ENCODE assay signal across 1 cellular context in the genomic region with DNA sequence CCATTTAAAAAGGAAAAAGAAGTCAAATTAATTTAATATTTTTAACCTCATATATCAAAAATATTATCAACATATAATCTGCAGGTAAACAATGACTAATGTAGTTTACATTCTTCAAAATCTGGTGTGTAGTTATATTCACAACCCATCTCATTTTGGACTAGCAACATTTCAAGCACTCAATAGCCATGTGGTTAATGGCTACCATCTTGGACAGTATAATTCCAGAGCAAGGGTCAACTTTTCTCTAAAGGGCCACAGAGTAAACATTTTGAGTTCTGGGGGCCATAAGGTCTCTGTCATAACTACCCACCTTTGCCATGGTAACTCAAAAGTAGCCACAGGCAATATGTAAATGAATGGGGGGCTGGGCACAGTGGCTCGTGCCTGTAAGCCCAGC.
TF ChIP-seq lines count a peak whose summit lies in the region.

No MANE protein-coding gene starts in this region.

TF ChIP-seq in HepG2, 621 proteins besides CTCF, POLR2A, EP300 and RAD21 (continues in another document):
- no peak for TF ChIP-seq SP2 (CRISPR knock-in tag; IDR thresholded peaks at IDR 0.05)
- TF ChIP-seq POGZ (CRISPR knock-in tag; IDR thresholded peaks at IDR 0.05): 0 out of 2 replicates have a peak, but pooled peaks have one; percentile 10
- TF ChIP-seq ZFP36 (IDR thresholded peaks at IDR 0.05; ENCODE audit: borderline replicate concordance, low read depth, low read length, partially characterized antibody): no peak
- TF ChIP-seq IKZF4 (CRISPR knock-in tag; IDR thresholded peaks at IDR 0.05; ENCODE audit: borderline replicate concordance, low read depth, not compliant biosample characterization): no peak
- no peak for TF ChIP-seq TBP (CRISPR knock-in tag; IDR thresholded peaks at IDR 0.05)
- no peak for TF ChIP-seq NR2C2 (CRISPR knock-in tag; IDR thresholded peaks at IDR 0.05; ENCODE audit: borderline replicate concordance)
- no peak for TF ChIP-seq ZNF670 (CRISPR knock-in tag; IDR thresholded peaks at IDR 0.05; ENCODE audit: borderline replicate concordance)
- TF ChIP-seq, protein P1, sequence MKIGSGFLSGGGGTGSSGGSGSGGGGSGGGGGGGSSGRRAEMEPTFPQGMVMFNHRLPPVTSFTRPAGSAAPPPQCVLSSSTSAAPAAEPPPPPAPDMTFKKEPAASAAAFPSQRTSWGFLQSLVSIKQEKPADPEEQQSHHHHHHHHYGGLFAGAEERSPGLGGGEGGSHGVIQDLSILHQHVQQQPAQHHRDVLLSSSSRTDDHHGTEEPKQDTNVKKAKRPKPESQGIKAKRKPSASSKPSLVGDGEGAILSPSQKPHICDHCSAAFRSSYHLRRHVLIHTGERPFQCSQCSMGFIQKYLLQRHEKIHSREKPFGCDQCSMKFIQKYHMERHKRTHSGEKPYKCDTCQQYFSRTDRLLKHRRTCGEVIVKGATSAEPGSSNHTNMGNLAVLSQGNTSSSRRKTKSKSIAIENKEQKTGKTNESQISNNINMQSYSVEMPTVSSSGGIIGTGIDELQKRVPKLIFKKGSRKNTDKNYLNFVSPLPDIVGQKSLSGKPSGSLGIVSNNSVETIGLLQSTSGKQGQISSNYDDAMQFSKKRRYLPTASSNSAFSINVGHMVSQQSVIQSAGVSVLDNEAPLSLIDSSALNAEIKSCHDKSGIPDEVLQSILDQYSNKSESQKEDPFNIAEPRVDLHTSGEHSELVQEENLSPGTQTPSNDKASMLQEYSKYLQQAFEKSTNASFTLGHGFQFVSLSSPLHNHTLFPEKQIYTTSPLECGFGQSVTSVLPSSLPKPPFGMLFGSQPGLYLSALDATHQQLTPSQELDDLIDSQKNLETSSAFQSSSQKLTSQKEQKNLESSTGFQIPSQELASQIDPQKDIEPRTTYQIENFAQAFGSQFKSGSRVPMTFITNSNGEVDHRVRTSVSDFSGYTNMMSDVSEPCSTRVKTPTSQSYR (CRISPR knock-in tag; IDR thresholded peaks at IDR 0.05; ENCODE audit: borderline replicate concordance): peak; percentile 35; the same call in 1 of the 2 replicates
- TF ChIP-seq ZNF430 (CRISPR knock-in tag; IDR thresholded peaks at IDR 0.05): no peak
- TF ChIP-seq, protein P2, sequence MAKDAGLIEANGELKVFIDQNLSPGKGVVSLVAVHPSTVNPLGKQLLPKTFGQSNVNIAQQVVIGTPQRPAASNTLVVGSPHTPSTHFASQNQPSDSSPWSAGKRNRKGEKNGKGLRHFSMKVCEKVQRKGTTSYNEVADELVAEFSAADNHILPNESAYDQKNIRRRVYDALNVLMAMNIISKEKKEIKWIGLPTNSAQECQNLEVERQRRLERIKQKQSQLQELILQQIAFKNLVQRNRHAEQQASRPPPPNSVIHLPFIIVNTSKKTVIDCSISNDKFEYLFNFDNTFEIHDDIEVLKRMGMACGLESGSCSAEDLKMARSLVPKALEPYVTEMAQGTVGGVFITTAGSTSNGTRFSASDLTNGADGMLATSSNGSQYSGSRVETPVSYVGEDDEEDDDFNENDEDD (CRISPR knock-in tag; IDR thresholded peaks at IDR 0.05; ENCODE audit: borderline replicate concordance): no peak
- TF ChIP-seq ZNF180 (CRISPR knock-in tag; IDR thresholded peaks at IDR 0.05; ENCODE audit: borderline replicate concordance, low read depth): no peak
- 0 out of 2 replicates have a peak, but pooled peaks have one; percentile 12 for TF ChIP-seq NCOR1 (IDR thresholded peaks at IDR 0.05; ENCODE audit: borderline replicate concordance, low read length)
- TF ChIP-seq, protein P3, sequence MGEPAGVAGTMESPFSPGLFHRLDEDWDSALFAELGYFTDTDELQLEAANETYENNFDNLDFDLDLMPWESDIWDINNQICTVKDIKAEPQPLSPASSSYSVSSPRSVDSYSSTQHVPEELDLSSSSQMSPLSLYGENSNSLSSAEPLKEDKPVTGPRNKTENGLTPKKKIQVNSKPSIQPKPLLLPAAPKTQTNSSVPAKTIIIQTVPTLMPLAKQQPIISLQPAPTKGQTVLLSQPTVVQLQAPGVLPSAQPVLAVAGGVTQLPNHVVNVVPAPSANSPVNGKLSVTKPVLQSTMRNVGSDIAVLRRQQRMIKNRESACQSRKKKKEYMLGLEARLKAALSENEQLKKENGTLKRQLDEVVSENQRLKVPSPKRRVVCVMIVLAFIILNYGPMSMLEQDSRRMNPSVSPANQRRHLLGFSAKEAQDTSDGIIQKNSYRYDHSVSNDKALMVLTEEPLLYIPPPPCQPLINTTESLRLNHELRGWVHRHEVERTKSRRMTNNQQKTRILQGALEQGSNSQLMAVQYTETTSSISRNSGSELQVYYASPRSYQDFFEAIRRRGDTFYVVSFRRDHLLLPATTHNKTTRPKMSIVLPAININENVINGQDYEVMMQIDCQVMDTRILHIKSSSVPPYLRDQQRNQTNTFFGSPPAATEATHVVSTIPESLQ (CRISPR knock-in tag; conservative IDR thresholded peaks at IDR 0.05): no peak
- TF ChIP-seq ZNF563 (CRISPR knock-in tag; IDR thresholded peaks at IDR 0.05): no peak
- TF ChIP-seq, protein P4, sequence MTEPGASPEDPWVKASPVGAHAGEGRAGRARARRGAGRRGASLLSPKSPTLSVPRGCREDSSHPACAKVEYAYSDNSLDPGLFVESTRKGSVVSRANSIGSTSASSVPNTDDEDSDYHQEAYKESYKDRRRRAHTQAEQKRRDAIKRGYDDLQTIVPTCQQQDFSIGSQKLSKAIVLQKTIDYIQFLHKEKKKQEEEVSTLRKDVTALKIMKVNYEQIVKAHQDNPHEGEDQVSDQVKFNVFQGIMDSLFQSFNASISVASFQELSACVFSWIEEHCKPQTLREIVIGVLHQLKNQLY (CRISPR knock-in tag; IDR thresholded peaks at IDR 0.05): no peak
- TF ChIP-seq ZNF501 (CRISPR knock-in tag; IDR thresholded peaks at IDR 0.05): no peak
- 0 out of 2 replicates have a peak, but pooled peaks have one; percentile 9 for TF ChIP-seq RARA (CRISPR knock-in tag; IDR thresholded peaks at IDR 0.05)
- no peak for TF ChIP-seq NR3C1 (CRISPR knock-in tag; IDR thresholded peaks at IDR 0.05)
- peak; percentile 99 for TF ChIP-seq ZNF644 (CRISPR knock-in tag; IDR thresholded peaks at IDR 0.05; ENCODE audit: low read depth)
- TF ChIP-seq MED8 (CRISPR knock-in tag; IDR thresholded peaks at IDR 0.05; ENCODE audit: insufficient replicate concordance): no peak
- TF ChIP-seq PPARG (CRISPR knock-in tag; conservative IDR thresholded peaks at IDR 0.05): peak; percentile 46; the same call in 1 of the 2 replicates
- TF ChIP-seq GFI1 (CRISPR knock-in tag; IDR thresholded peaks at IDR 0.05; ENCODE audit: borderline replicate concordance): no peak
- no peak for TF ChIP-seq ZNF251 (CRISPR knock-in tag; IDR thresholded peaks at IDR 0.05)
- TF ChIP-seq RBM22 (optimal IDR thresholded peaks at IDR 0.05; ENCODE audit: low read length): no peak
- TF ChIP-seq TEAD3 (CRISPR knock-in tag; optimal IDR thresholded peaks at IDR 0.05; ENCODE audit: borderline replicate concordance): peak; percentile 21
- no peak for TF ChIP-seq NCOA1 (CRISPR knock-in tag; IDR thresholded peaks at IDR 0.05)
- TF ChIP-seq NFKBIZ (CRISPR knock-in tag; IDR thresholded peaks at IDR 0.05): no peak
- TF ChIP-seq HOXA7 (CRISPR knock-in tag; IDR thresholded peaks at IDR 0.05): no peak
- no peak for TF ChIP-seq ZSCAN30 (CRISPR knock-in tag; IDR thresholded peaks at IDR 0.05)
- TF ChIP-seq SYNCRIP (IDR thresholded peaks at IDR 0.05; ENCODE audit: insufficient read depth, low read depth, low read length): no peak
- TF ChIP-seq, protein P5, sequence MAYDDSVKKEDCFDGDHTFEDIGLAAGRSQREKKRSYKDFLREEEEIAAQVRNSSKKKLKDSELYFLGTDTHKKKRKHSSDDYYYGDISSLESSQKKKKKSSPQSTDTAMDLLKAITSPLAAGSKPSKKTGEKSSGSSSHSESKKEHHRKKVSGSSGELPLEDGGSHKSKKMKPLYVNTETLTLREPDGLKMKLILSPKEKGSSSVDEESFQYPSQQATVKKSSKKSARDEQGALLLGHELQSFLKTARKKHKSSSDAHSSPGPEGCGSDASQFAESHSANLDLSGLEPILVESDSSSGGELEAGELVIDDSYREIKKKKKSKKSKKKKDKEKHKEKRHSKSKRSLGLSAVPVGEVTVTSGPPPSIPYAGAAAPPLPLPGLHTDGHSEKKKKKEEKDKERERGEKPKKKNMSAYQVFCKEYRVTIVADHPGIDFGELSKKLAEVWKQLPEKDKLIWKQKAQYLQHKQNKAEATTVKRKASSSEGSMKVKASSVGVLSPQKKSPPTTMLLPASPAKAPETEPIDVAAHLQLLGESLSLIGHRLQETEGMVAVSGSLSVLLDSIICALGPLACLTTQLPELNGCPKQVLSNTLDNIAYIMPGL (CRISPR knock-in tag; IDR thresholded peaks at IDR 0.05; ENCODE audit: borderline replicate concordance in 1 of 2, low read depth in 1 of 2): no peak
- TF ChIP-seq ZNF589 (CRISPR knock-in tag; conservative IDR thresholded peaks at IDR 0.05): no peak
- TF ChIP-seq, protein P6, sequence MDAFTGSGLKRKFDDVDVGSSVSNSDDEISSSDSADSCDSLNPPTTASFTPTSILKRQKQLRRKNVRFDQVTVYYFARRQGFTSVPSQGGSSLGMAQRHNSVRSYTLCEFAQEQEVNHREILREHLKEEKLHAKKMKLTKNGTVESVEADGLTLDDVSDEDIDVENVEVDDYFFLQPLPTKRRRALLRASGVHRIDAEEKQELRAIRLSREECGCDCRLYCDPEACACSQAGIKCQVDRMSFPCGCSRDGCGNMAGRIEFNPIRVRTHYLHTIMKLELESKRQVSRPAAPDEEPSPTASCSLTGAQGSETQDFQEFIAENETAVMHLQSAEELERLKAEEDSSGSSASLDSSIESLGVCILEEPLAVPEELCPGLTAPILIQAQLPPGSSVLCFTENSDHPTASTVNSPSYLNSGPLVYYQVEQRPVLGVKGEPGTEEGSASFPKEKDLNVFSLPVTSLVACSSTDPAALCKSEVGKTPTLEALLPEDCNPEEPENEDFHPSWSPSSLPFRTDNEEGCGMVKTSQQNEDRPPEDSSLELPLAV (CRISPR knock-in tag; conservative IDR thresholded peaks at IDR 0.05; ENCODE audit: low read depth): no peak
- no peak for TF ChIP-seq ZNF207 (IDR thresholded peaks at IDR 0.05; ENCODE audit: borderline replicate concordance)
- TF ChIP-seq ZNF549 (CRISPR knock-in tag; IDR thresholded peaks at IDR 0.05): no peak
- no peak for TF ChIP-seq PCBP1 (IDR thresholded peaks at IDR 0.05; ENCODE audit: borderline replicate concordance, low read depth, low read length)
- TF ChIP-seq TBX3 (IDR thresholded peaks at IDR 0.05; ENCODE audit: borderline replicate concordance): no peak
- peak; percentile 57 for TF ChIP-seq YY1 (IDR thresholded peaks at IDR 0.05; ENCODE audit: insufficient read depth, insufficient replicate concordance, low read depth, low read length)
- TF ChIP-seq RXRB (CRISPR knock-in tag; IDR thresholded peaks at IDR 0.05; ENCODE audit: borderline replicate concordance): no peak
- TF ChIP-seq, protein P7, sequence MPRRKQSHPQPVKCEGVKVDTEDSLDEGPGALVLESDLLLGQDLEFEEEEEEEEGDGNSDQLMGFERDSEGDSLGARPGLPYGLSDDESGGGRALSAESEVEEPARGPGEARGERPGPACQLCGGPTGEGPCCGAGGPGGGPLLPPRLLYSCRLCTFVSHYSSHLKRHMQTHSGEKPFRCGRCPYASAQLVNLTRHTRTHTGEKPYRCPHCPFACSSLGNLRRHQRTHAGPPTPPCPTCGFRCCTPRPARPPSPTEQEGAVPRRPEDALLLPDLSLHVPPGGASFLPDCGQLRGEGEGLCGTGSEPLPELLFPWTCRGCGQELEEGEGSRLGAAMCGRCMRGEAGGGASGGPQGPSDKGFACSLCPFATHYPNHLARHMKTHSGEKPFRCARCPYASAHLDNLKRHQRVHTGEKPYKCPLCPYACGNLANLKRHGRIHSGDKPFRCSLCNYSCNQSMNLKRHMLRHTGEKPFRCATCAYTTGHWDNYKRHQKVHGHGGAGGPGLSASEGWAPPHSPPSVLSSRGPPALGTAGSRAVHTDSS (CRISPR knock-in tag; conservative IDR thresholded peaks at IDR 0.05): no peak
- TF ChIP-seq CREM (IDR thresholded peaks at IDR 0.05): peak; percentile 6; the same call in 1 of the 2 replicates
- TF ChIP-seq CREM (CRISPR knock-in tag; IDR thresholded peaks at IDR 0.05): no peak
- no peak for TF ChIP-seq ZFP41 (CRISPR knock-in tag; IDR thresholded peaks at IDR 0.05; ENCODE audit: borderline replicate concordance)
- TF ChIP-seq ZNF124 (CRISPR knock-in tag; IDR thresholded peaks at IDR 0.05): no peak
- no peak for TF ChIP-seq ZNF543 (CRISPR knock-in tag; IDR thresholded peaks at IDR 0.05)
- TF ChIP-seq ZNF335 (CRISPR knock-in tag; IDR thresholded peaks at IDR 0.05): no peak
- TF ChIP-seq, protein P8, sequence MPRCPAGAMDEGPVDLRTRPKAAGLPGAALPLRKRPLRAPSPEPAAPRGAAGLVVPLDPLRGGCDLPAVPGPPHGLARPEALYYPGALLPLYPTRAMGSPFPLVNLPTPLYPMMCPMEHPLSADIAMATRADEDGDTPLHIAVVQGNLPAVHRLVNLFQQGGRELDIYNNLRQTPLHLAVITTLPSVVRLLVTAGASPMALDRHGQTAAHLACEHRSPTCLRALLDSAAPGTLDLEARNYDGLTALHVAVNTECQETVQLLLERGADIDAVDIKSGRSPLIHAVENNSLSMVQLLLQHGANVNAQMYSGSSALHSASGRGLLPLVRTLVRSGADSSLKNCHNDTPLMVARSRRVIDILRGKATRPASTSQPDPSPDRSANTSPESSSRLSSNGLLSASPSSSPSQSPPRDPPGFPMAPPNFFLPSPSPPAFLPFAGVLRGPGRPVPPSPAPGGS (CRISPR knock-in tag; IDR thresholded peaks at IDR 0.05): no peak
- TF ChIP-seq FOXO1 (CRISPR knock-in tag; IDR thresholded peaks at IDR 0.05): no peak
- TF ChIP-seq CEBPG (CRISPR knock-in tag; IDR thresholded peaks at IDR 0.05): no peak
- TF ChIP-seq, protein P9, sequence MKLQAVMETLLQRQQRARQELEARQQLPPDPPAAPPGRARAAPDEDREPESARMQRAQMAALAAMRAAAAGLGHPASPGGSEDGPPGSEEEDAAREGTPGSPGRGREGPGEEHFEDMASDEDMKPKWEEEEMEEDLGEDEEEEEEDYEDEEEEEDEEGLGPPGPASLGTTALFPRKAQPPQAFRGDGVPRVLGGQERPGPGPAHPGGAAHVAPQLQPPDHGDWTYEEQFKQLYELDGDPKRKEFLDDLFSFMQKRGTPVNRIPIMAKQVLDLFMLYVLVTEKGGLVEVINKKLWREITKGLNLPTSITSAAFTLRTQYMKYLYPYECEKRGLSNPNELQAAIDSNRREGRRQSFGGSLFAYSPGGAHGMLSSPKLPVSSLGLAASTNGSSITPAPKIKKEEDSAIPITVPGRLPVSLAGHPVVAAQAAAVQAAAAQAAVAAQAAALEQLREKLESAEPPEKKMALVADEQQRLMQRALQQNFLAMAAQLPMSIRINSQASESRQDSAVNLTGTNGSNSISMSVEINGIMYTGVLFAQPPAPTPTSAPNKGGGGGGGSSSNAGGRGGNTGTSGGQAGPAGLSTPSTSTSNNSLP (IDR thresholded peaks at IDR 0.05; ENCODE audit: low read depth, low read length): no peak
- TF ChIP-seq ZBTB20 (CRISPR knock-in tag; IDR thresholded peaks at IDR 0.05; ENCODE audit: borderline replicate concordance, low read depth): no peak
- TF ChIP-seq, protein P10, sequence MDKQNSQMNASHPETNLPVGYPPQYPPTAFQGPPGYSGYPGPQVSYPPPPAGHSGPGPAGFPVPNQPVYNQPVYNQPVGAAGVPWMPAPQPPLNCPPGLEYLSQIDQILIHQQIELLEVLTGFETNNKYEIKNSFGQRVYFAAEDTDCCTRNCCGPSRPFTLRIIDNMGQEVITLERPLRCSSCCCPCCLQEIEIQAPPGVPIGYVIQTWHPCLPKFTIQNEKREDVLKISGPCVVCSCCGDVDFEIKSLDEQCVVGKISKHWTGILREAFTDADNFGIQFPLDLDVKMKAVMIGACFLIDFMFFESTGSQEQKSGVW (CRISPR knock-in tag; IDR thresholded peaks at IDR 0.05; ENCODE audit: borderline replicate concordance): no peak
